In the genomic region with DNA sequence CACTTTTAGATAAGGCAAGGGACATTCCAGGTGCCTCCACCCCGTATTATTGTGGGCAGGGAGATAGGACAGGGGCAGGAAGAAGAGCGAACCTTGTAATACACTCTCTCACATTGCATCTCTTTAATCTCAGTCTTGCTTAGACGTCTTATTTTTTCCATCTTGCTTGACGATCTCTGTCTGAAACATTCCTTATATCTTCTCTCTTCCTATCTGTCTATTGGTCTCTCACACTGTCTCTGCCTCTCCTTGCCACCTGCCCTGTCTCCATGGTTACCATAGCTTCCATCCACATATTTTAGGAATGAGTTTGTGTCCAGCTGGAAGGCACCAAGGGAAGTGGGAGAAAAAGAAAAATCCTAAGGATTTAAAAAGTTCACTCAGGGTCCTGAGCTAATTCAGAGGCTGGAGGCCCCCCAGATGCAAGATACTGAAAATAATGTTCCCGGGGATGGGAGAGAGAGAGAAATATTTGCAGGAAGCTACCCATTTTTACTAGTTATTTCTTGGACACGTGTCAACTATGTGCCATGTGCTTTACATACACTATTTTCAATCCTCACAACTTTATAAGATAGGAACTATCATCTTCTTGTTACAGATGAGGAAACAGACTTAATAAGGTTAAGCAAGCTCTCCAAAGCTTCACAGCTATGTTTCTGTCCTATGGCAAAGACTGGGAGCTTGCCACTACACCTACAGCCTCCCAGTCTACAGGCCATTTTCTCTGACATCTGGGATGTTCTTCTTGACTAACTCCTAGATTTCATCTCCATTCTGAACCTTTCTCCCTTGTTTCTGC, we compare ENCODE assay signal across 1 cellular context.
TF ChIP-seq lines count a peak whose summit lies in the region.

No MANE protein-coding gene starts in this region.

TF ChIP-seq in IMR-90, 13 proteins besides CTCF, POLR2A, EP300 and RAD21:
- TF ChIP-seq, protein P1, sequence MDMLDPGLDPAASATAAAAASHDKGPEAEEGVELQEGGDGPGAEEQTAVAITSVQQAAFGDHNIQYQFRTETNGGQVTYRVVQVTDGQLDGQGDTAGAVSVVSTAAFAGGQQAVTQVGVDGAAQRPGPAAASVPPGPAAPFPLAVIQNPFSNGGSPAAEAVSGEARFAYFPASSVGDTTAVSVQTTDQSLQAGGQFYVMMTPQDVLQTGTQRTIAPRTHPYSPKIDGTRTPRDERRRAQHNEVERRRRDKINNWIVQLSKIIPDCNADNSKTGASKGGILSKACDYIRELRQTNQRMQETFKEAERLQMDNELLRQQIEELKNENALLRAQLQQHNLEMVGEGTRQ (IDR thresholded peaks at IDR 0.05; ENCODE audit: low read depth, low read length), result peak; percentile 27; the same call in 1 of the 2 replicates
- TF ChIP-seq BHLHE40 (IDR thresholded peaks at IDR 0.05; ENCODE audit: low read depth, low read length), result no peak
- TF ChIP-seq MXI1 (IDR thresholded peaks at IDR 0.05; ENCODE audit: borderline replicate concordance, low read depth, low read length), result peak; percentile 33; the same call in 1 of the 2 replicates
